Comparison of ENCODE assay signal across 11 cellular contexts in the genomic region with DNA sequence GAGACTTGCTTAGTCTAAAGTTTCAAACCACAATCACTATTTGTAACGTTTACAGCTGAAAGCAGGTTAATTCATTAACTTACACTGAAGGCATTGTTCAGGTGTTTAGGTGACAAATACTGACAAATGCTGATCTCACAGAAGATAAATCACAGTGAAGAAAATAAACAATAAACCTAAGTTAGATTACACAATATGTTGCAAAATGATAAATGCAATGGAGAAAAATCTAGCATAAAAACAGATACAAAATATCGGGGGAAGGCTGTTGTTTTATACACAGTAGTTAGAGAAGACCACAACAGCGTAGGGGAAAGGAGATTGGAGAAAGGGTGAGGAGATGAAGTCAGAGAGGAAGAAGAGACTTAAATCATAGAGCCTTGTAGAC. TPM values are rescaled to one million over a fixed set of nuclear protein-coding genes. Genes with fewer than 3 reads are reported as not detected.
DNase-seq lines count a peak whose midpoint lies in the region; ATAC-seq and TF ChIP-seq lines count a peak whose summit lies in the region.
"Had no signal": no experiment of that assay in that cellular context is flagged by ENCODE, and none has a peak within 500 bp of the region (broad histone marks: within the 10 kb centered on the region; RNA-seq: fewer than 3 reads in every experiment).

No MANE protein-coding gene starts in this region.

- no peak overlapping the region for H3K18ac ChIP-seq in mesenchymal stem cell (ENCODE audit: low read depth in 1 of 2, low read length in 2 of 2)

- no peak overlapping the region for H2BK5ac ChIP-seq in mesenchymal stem cell (ENCODE audit: low read depth, low read length, poor library complexity, severe bottlenecking)

- H3K9ac ChIP-seq in mesenchymal stem cell (ENCODE audit: low read length), result peak overlapping the region; percentile 99

- H3K36me3 ChIP-seq in ACC112 (ENCODE audit: insufficient read depth, low read length), result peaks cover 14% of the 10 kb centered on the region
- peaks cover 0 to 16% of the 10 kb centered on the region in 2 experiments for H3K36me3 ChIP-seq in mesenchymal stem cell (ENCODE audit: control insufficient read depth in 1 of 2, insufficient read depth in 2 of 2, low read depth in 1 of 2, low read length in 2 of 2)
- H3K36me3 ChIP-seq: prostate gland had no signal

- no peak overlapping the region for H3K23ac ChIP-seq in mesenchymal stem cell (ENCODE audit: low read length in 2 of 2)

- no peaks in the 10 kb centered on the region for H3K79me1 ChIP-seq in mesenchymal stem cell (replicated peaks; ENCODE audit: low read length, poor library complexity, severe bottlenecking)

- H3K27me3 Mint-ChIP-seq in activated CD8-positive, alpha-beta T cell treated with anti-CD3 and anti-CD28 coated beads for 36 hours, result no peaks in the 10 kb centered on the region

- H3K4ac ChIP-seq in mesenchymal stem cell (ENCODE audit: low read depth in 1 of 2, low read length in 2 of 2), result no peak overlapping the region

- H3K4me1 ChIP-seq in ACC112 (ENCODE audit: control insufficient read depth, insufficient read depth, low read length, unreplicated experiment), result peaks cover 15% of the 10 kb centered on the region
- peaks cover 5% of the 10 kb centered on the region for H3K4me1 ChIP-seq in mesenchymal stem cell (ENCODE audit: control insufficient read depth, insufficient read depth, low read depth, low read length)

- no peak for DNase-seq in activated CD8-positive, alpha-beta T cell treated with anti-CD3 and anti-CD28 coated beads for 36 hours
- DNase-seq in mesenchymal stem cell, result peak; percentile 10
- DNase-seq in NCI-H748 treated with DMSO at 0.1 percent for 48 hours (lab: John Stamatoyannopoulos, UW), result no peak
- DNase-seq in HCEC 1CT, result no peak
- DNase-seq: DMS 273 treated with DMSO at 0.1 percent for 48 hours, NCI-H146 had no signal

- intact Hi-C loops in activated CD8-positive, alpha-beta T cell treated with anti-CD3 and anti-CD28 coated beads for 36 hours (cut with micrococcal nuclease), result loop anchor here (5.0 kb wide), 1 partner anchor 260 kb away; the partner anchor contains the start of gene ARID2

- H4K8ac ChIP-seq in mesenchymal stem cell (ENCODE audit: low read length), result no peak overlapping the region

- no peak overlapping the region for H2AK5ac ChIP-seq in mesenchymal stem cell (ENCODE audit: low read length, severe bottlenecking)

- peak overlapping the region; percentile 55 for H3K27ac Mint-ChIP-seq in activated CD8-positive, alpha-beta T cell treated with anti-CD3 and anti-CD28 coated beads for 36 hours

- peaks cover 63% of the 10 kb centered on the region for H3K4me1 Mint-ChIP-seq in activated CD8-positive, alpha-beta T cell treated with anti-CD3 and anti-CD28 coated beads for 36 hours (ENCODE audit: low read depth)

- POLR2A ChIA-PET in activated CD8-positive, alpha-beta T cell treated with anti-CD3 and anti-CD28 coated beads for 36 hours (lab: Charles Lee), result interaction anchor here (0.6 to 1.3 kb wide), 2 partner anchors 10 to 13 kb away, joined by 3 read pairs; no protein-coding TSS in a partner anchor

- H3K79me2 ChIP-seq in ACC112 (ENCODE audit: control insufficient read depth, insufficient read depth, low read length, unreplicated experiment), result peaks cover 77% of the 10 kb centered on the region

- no peak overlapping the region for H3K4me2 ChIP-seq in mesenchymal stem cell (ENCODE audit: low read length, poor library complexity, severe bottlenecking)

- no peak overlapping the region for H3K14ac ChIP-seq in mesenchymal stem cell (ENCODE audit: low read length in 2 of 2)

- no peak overlapping the region for H2BK120ac ChIP-seq in mesenchymal stem cell (ENCODE audit: low read depth, low read length)

- no peak for TF ChIP-seq CTCF in activated CD8-positive, alpha-beta T cell treated with anti-CD3 and anti-CD28 coated beads for 36 hours (IDR thresholded peaks at IDR 0.05)

- H3K27ac ChIP-seq in ACC112 (ENCODE audit: low read depth, low read length) (no peak overlapping the region), mesenchymal stem cell (ENCODE audit: low read length, poor library complexity, severe bottlenecking) (no peak overlapping the region)
- H3K27ac ChIP-seq: prostate gland had no signal

- H4K91ac ChIP-seq in mesenchymal stem cell (ENCODE audit: low read length), result no peak overlapping the region

- H2AFZ ChIP-seq in ACC112 (ENCODE audit: low read length, unreplicated experiment), result no peak overlapping the region
- no peak overlapping the region for H2AFZ ChIP-seq in mesenchymal stem cell (ENCODE audit: low read depth, low read length)

- peak overlapping the region; percentile 87 for H3K4me3 Mint-ChIP-seq in activated CD8-positive, alpha-beta T cell treated with anti-CD3 and anti-CD28 coated beads for 36 hours

- H3K4me3 ChIP-seq in ACC112 (ENCODE audit: low read depth, low read length) (peak overlapping the region; percentile 88), GM08714 (ENCODE audit: low read length) (peak overlapping the region; percentile 53; the same call in 1 of the 2 replicates), mesenchymal stem cell (ENCODE audit: insufficient read depth in 1 of 2, low read depth in 1 of 2, low read length in 2 of 2) (peak overlapping the region in 1 of 2 experiments; percentile 89)
- H3K4me3 ChIP-seq: prostate gland had no signal

- peaks cover 55% of the 10 kb centered on the region for H3K36me3 Mint-ChIP-seq in activated CD8-positive, alpha-beta T cell treated with anti-CD3 and anti-CD28 coated beads for 36 hours (ENCODE audit: low read depth)

- no peak overlapping the region for H2BK12ac ChIP-seq in mesenchymal stem cell (ENCODE audit: low read length in 2 of 2)

- 89% methylated on average over 2 of the region's 3 CpGs for WGBS in mesenchymal stem cell

- ATAC-seq in activated CD8-positive, alpha-beta T cell treated with anti-CD3 and anti-CD28 coated beads for 36 hours, result no peak
- ATAC-seq in HG03175 (IDR thresholded peaks at IDR 0.05; ENCODE audit: unreplicated experiment) (no peak), GM18861 (IDR thresholded peaks at IDR 0.05; ENCODE audit: unreplicated experiment) (no peak)

- CTCF ChIA-PET in activated CD8-positive, alpha-beta T cell treated with anti-CD3 and anti-CD28 coated beads for 36 hours (lab: Charles Lee), result no interaction called here

- H3K9me3 ChIP-seq in mesenchymal stem cell (ENCODE audit: control insufficient read depth, low read length), result no peaks in the 10 kb centered on the region
- H3K9me3 ChIP-seq: prostate gland had no signal

- no peaks in the 10 kb centered on the region for H3K27me3 ChIP-seq in ACC112 (ENCODE audit: insufficient read depth, low read length)
- no peaks in the 10 kb centered on the region for H3K27me3 ChIP-seq in mesenchymal stem cell (ENCODE audit: control insufficient read depth in 1 of 2, insufficient read depth in 1 of 2, low read length in 2 of 2)

- H3K9me3 Mint-ChIP-seq in activated CD8-positive, alpha-beta T cell treated with anti-CD3 and anti-CD28 coated beads for 36 hours, result peaks cover 3% of the 10 kb centered on the region

- no peak overlapping the region for H2BK15ac ChIP-seq in mesenchymal stem cell (ENCODE audit: low read depth, poor library complexity, severe bottlenecking)

RNA-seq across cellular contexts. Expression of gene SCAF11, which starts 3.0 kb away (rescaled TPM):
- 100 to 1,000 TPM; 110 to 117 TPM for total RNA-seq in activated CD8-positive, alpha-beta T cell treated with anti-CD3 and anti-CD28 coated beads for 36 hours
- 53.8 TPM for polyA plus RNA-seq in mesenchymal stem cell (2013, experiment 1 of 2)
- 55.9 TPM for polyA plus RNA-seq in mesenchymal stem cell (2013, experiment 2 of 2)
